Comparison of ENCODE assay signal across 16 cellular contexts in the genomic region with DNA sequence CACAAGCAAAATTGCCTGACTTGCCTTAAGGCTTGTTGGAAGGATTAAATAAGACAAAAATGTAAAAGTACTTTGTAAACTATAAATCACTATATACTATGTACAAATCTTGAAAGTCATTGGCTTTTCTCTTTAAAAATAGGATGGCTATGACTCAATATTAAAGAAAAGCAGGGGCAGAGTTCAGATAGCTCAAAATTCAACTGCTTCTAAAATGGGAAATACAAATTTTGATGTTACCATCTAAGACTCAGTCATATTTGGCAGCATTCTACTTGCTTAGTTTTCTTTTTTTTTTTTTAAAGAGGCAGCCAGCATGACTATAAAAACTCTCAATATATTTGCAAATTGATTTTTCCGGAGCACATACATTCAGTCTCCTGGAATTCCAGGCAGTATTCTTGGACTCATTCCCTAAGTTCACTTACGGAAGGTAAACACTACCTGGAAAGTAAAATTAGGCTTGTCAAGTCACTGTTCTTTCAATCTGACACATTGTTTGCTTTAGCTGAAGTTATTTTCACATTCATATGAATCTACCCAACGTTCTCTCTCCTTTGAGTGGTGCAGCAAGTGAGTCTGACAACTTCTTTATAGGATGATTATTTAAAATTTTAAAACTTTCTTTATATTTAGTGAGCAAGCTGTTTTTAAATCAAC.
DNase-seq lines count a peak whose midpoint lies in the region; ATAC-seq and TF ChIP-seq lines count a peak whose summit lies in the region.
"Had no signal": no experiment of that assay in that cellular context is flagged by ENCODE, and none has a peak within 500 bp of the region (broad histone marks: within the 10 kb centered on the region; RNA-seq: fewer than 3 reads in every experiment).

No MANE protein-coding gene starts in this region.

- TF ChIP-seq POLR2A in esophagus muscularis mucosa (IDR thresholded peaks at IDR 0.05; ENCODE audit: low read depth), result no peak
- TF ChIP-seq POLR2A in uterus (IDR thresholded peaks at IDR 0.05), result no peak
- no peak for TF ChIP-seq POLR2A in heart left ventricle (IDR thresholded peaks at IDR 0.05)

- peak overlapping the region; percentile 14 for H3K9ac ChIP-seq in adipocyte (ENCODE audit: low read length)

- intact Hi-C loops in esophagus muscularis mucosa (cut with DNase I), result loop anchor here (10.0 kb wide), 1 partner anchor 175 kb away; no protein-coding TSS in a partner anchor
- intact Hi-C loops in mucosa of descending colon (cut with DNase I, micrococcal nuclease), result no loop called here
- intact Hi-C loops in uterus (cut with DNase I; ENCODE audit: low total_unique reads), result no loop called here
- intact Hi-C loops in heart left ventricle (cut with DNase I), result no loop called here

- no peaks in the 10 kb centered on the region for H3K9me3 ChIP-seq in adipocyte (ENCODE audit: control insufficient read depth, low read length)
- no peaks in the 10 kb centered on the region for H3K9me3 ChIP-seq in esophagus muscularis mucosa
- H3K9me3 ChIP-seq in mucosa of descending colon, result no peaks in the 10 kb centered on the region
- no peaks in the 10 kb centered on the region for H3K9me3 ChIP-seq in uterus
- H3K9me3 ChIP-seq in SJCRH30 (replicated peaks), result no peaks in the 10 kb centered on the region
- no peaks in the 10 kb centered on the region for H3K9me3 ChIP-seq in heart left ventricle

- no peaks in the 10 kb centered on the region for H3K36me3 ChIP-seq in adipocyte (ENCODE audit: control insufficient read depth, insufficient read depth, low read length, severe bottlenecking)
- peaks cover 0 to 15% (median 0%) of the 10 kb centered on the region in 4 donors for H3K36me3 ChIP-seq in esophagus muscularis mucosa
- H3K36me3 ChIP-seq in mucosa of descending colon (ENCODE audit: low read depth), result no peaks in the 10 kb centered on the region
- no peaks in the 10 kb centered on the region for H3K36me3 ChIP-seq in uterus
- no peaks in the 10 kb centered on the region for H3K36me3 ChIP-seq in SJCRH30
- H3K36me3 ChIP-seq in heart left ventricle, result peaks cover 0 to 21% (median 0%) of the 10 kb centered on the region in 9 donors

- peak; percentile 44 for ATAC-seq in mucosa of descending colon
- ATAC-seq in HG03521 (IDR thresholded peaks at IDR 0.05; ENCODE audit: unreplicated experiment), result no peak
- no peak for ATAC-seq in heart left ventricle

- H3K4me1 ChIP-seq in adipocyte (ENCODE audit: control insufficient read depth, insufficient read depth, low read length) (peaks cover 34% of the 10 kb centered on the region), esophagus muscularis mucosa (peaks cover 0 to 47% (median 43%) of the 10 kb centered on the region in 4 donors), mucosa of descending colon (ENCODE audit: low read depth) (peaks cover 26% of the 10 kb centered on the region), uterus (no peaks in the 10 kb centered on the region), SJCRH30 (no peaks in the 10 kb centered on the region), heart left ventricle (peaks cover 0 to 10% (median 0%) of the 10 kb centered on the region in 12 donors)

- TF ChIP-seq CTCF in esophagus muscularis mucosa (IDR thresholded peaks at IDR 0.05) (no peak), mucosa of descending colon (IDR thresholded peaks at IDR 0.05) (no peak), uterus (IDR thresholded peaks at IDR 0.05) (no peak), heart left ventricle (IDR thresholded peaks at IDR 0.05) (no peak)

- H3K27me3 ChIP-seq in adipocyte (replicated peaks; ENCODE audit: control insufficient read depth, insufficient read depth, low read length), result no peaks in the 10 kb centered on the region
- no peaks in the 10 kb centered on the region for H3K27me3 ChIP-seq in esophagus muscularis mucosa
- no peaks in the 10 kb centered on the region for H3K27me3 ChIP-seq in uterus
- H3K27me3 ChIP-seq in SJCRH30, result no peaks in the 10 kb centered on the region
- no peaks in the 10 kb centered on the region for H3K27me3 ChIP-seq in heart left ventricle

- no peak for DNase-seq in adipocyte (ENCODE audit: low read depth)
- DNase-seq in esophagus muscularis mucosa (ENCODE audit: extremely low spot score), result no peak
- no peak for DNase-seq in mucosa of descending colon
- no peak for DNase-seq in uterus
- no peak for DNase-seq in SJCRH30
- DNase-seq in NCI-H2029 treated with DMSO at 0.1 percent for 48 hours (lab: John Stamatoyannopoulos, UW), result no peak
- DNase-seq in heart left ventricle, result no peak
- DNase-seq: AML-193, COR-L47, GF-D8, NCI-H1417, NCI-H1930, NCI-H2171, NCI-H446 treated with DMSO at 0.1 percent for 48 hours, NCI-H748 treated with DMSO at 0.1 percent for 48 hours had no signal

- WGBS in esophagus muscularis mucosa, result 35% methylated on average over 3 of the region's 3 CpGs
- 65 to 71% (median 70%) methylated on average over 3 of the region's 3 CpGs for WGBS in heart left ventricle, 4 donors

- H3K27ac ChIP-seq in esophagus muscularis mucosa (replicated peaks in 1 of 4) (peak overlapping the region in 3 of 4 donors; percentile 7 to 47 (median 11)), uterus (peak overlapping the region; percentile 26 to 40), SJCRH30 (no peak overlapping the region), heart left ventricle (no peak overlapping the region)

- no peak for TF ChIP-seq EP300 in esophagus muscularis mucosa (IDR thresholded peaks at IDR 0.05)

- H3K4me3 ChIP-seq in adipocyte (ENCODE audit: low read length) (peak overlapping the region; percentile 21), esophagus muscularis mucosa (no peak overlapping the region), mucosa of descending colon (no peak overlapping the region), uterus (no peak overlapping the region), SJCRH30 (no peak overlapping the region), heart left ventricle (no peak overlapping the region)

Comparison
In these comparisons a context has a peak if more than half of its experiments do, and no peak if none do; other contexts are left out.
1. H3K27ac ChIP-seq: peak in esophagus muscularis mucosa (3 of 4) and uterus (2 of 2); none in SJCRH30 (single experiment) and heart left ventricle (0 of 12).